ENCODE assay signal across 22 cellular contexts in the genomic region with DNA sequence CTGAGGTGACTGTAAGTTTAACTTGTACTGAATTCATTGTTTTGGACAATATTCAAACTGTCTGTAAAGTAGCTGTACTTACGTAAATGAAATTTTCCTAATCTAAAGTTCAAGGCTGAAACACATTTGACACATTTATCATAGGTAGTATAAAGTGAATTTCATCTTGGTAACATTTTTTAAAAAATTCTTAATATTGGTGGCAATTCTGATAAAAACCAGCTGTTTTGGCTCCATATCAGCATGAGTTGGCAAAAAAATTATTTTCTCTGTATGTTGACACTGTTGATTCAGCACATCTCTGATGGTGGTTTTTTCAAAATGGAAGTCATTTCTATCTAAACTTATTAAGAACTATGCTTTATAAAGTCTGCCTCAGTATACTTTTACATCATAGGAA. TPM values are rescaled to one million over a fixed set of nuclear protein-coding genes. Genes with fewer than 3 reads are reported as not detected.
"Had no signal": no experiment of that assay in that cellular context is flagged by ENCODE, and none has a peak within 500 bp of the region (broad histone marks: within the 10 kb centered on the region; RNA-seq: fewer than 3 reads in every experiment).

No MANE protein-coding gene starts in this region.

- H3K4me1 ChIP-seq: colonic mucosa, parathyroid adenoma, sigmoid colon, testis had no signal

- H3K9me3 ChIP-seq: colonic mucosa, neutrophil, sigmoid colon, testis had no signal

- H3K27me3 ChIP-seq: colonic mucosa, hepatocyte, neutrophil, sigmoid colon, testis had no signal

- FAIRE-seq: islet of Langerhans had no signal

- H3K4me3 ChIP-seq: colonic mucosa, hepatocyte, sigmoid colon, testis had no signal

- H3K36me3 ChIP-seq: colonic mucosa, neutrophil, sigmoid colon had no signal

- ATAC-seq: activated CD8-positive, alpha-beta memory T cell treated with anti-CD3 and anti-CD28 coated beads, Interleukin-2, amount 10 ng/mL, durations not matched to agents 7 days and 5 days; left cardiac atrium; natural killer cell; stimulated activated memory B cell treated with anti-CD40 and anti-IgM and Interleukin-4, amounts not matched to agents 10 μg/mL and 1 μg/mL and 100 μg/mL, for 72 hours had no signal

- DNase-seq: activated CD4-positive, alpha-beta memory T cell treated with anti-CD3 and anti-CD28 coated beads, Interleukin-2, amount 10 ng/mL, durations not matched to agents 7 days and 5 days; activated CD4-positive, alpha-beta T cell treated with anti-CD3 and anti-CD28 coated beads for 48 hours; activated CD4-positive, CD25-positive, alpha-beta regulatory T cell; activated CD8-positive, alpha-beta memory T cell treated with anti-CD3 and anti-CD28 coated beads, Interleukin-2, amount 10 ng/mL, durations not matched to agents 7 days and 5 days; activated naive CD8-positive, alpha-beta T cell treated with anti-CD3 and anti-CD28 coated beads for 36 hours; central memory CD4-positive, alpha-beta T cell; colonic mucosa; endodermal cell; left cardiac atrium; natural killer cell; sigmoid colon; stimulated activated CD4-positive, alpha-beta T cell treated with anti-CD3 and anti-CD28 coated beads, Interleukin-4, amount 100 ng/mL, for 4 hours; T-helper 1 cell; T-helper 9 cell; testis had no signal

- H3K27ac ChIP-seq: colonic mucosa, epithelial cell of prostate, hepatocyte, neutrophil, parathyroid adenoma, sigmoid colon, testis had no signal

RNA-seq across cellular contexts. Expression of gene CXorf58, which starts 30.9 kb away (rescaled TPM):
- total RNA-seq: activated CD4-positive, alpha-beta memory T cell treated with anti-CD3 and anti-CD28 coated beads, Interleukin-2, amount 10 ng/mL, durations not matched to agents 7 days and 5 days; colonic mucosa; endodermal cell; fibroblast of villous mesenchyme; natural killer cell; sigmoid colon had no signal
